ENCODE assay signal across 10 cellular contexts in the genomic region with DNA sequence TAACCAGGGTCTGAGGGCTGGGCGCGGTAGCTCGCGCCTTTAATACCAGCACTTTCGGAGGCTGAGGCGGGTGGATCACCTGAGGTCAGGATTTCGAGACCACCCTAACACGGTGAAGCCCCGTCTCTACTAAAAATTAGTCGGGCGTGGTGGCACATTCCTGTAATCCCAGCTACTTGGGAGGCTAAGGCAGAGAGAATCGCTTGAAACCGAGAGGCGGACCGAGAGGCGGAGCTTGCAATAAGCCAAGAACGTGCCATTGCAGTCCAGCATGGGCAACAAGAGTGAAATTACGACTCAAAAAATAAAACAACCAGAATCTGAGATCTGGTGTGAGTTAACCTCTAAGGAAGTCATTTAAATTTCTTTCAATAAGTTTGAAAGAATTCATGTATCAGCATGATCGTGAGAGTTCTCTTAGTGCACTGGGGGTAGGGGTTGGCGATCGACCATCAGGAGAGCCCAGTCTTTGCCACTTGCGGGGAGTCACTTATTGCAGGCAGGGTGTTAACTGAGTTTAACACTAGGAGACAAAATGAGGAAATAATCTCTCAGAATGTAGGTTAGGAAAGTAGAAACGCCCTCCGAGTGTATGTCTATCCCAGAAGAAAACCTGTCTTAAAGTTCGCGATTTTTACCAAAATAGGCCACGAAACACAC.
A peak's percentile ranks its signal among the peaks of the same experiment; 100 is the strongest.
DNase-seq lines count a peak whose midpoint lies in the region; ATAC-seq, FAIRE-seq and TF ChIP-seq lines count a peak whose summit lies in the region.
"Had no signal": no experiment of that assay in that cellular context is flagged by ENCODE, and none has a peak within 500 bp of the region (broad histone marks: within the 10 kb centered on the region; RNA-seq: fewer than 3 reads in every experiment).

No MANE protein-coding gene starts in this region.

- TF ChIP-seq POLR2A in endothelial cell of umbilical vein (IDR thresholded peaks at IDR 0.05; ENCODE audit: low read depth, low read length), result no peak

- ATAC-seq in T-cell (replicated peaks in 1 of 4) (no peak), HG02981 (IDR thresholded peaks at IDR 0.05; ENCODE audit: unreplicated experiment) (no peak)

- H3K27ac ChIP-seq in endothelial cell of umbilical vein (ENCODE audit: insufficient read depth, low read depth, low read length), result no peak overlapping the region
- H3K27ac ChIP-seq: left ventricle myocardium inferior, SJSA1 had no signal

- no peaks in the 10 kb centered on the region for H3K9me1 ChIP-seq in endothelial cell of umbilical vein (replicated peaks; ENCODE audit: control insufficient read depth, extremely low read depth, insufficient read depth, low read length)

- peaks cover 25 to 26% of the 10 kb centered on the region in 2 experiments for H3K27me3 ChIP-seq in endothelial cell of umbilical vein (ENCODE audit: control insufficient read depth in 2 of 2, insufficient read depth in 2 of 2, low read length in 2 of 2)
- H3K27me3 ChIP-seq: SJSA1 had no signal

- peak overlapping the region; percentile 58 for H3K4me2 ChIP-seq in endothelial cell of umbilical vein (ENCODE audit: insufficient read depth, low read length)

- no peak for FAIRE-seq in endothelial cell of umbilical vein (lab: Jason Lieb, UNC)

- DNase-seq in T-cell (no peak), endothelial cell of umbilical vein (ENCODE audit: low read depth, low spot score) (no peak), A172 (ENCODE audit: low spot score) (no peak), NCI-H82 treated with DMSO at 0.1 percent for 48 hours (lab: John Stamatoyannopoulos, UW; ENCODE audit: unreplicated experiment) (no peak)
- DNase-seq: left ventricle myocardium inferior, NCI-H226 had no signal

- H4K20me1 ChIP-seq in endothelial cell of umbilical vein (replicated peaks; ENCODE audit: control insufficient read depth, extremely low read depth, insufficient read depth, low read length), result no peaks in the 10 kb centered on the region

- H3K79me2 ChIP-seq in endothelial cell of umbilical vein (ENCODE audit: control insufficient read depth, insufficient read depth, low read length), result no peaks in the 10 kb centered on the region

- CTCF ChIA-PET in T-cell (lab: Charles Lee) (interaction anchor here in 1 of 2 donors (0.8 kb wide), 1 partner anchor 71 kb away, joined by 3 read pairs; no protein-coding TSS in a partner anchor), endothelial cell of umbilical vein (lab: Charles Lee) (interaction anchor here (0.9 to 2.2 kb wide), 4 partner anchors 8 to 160 kb away, joined by 3 to 7 read pairs (median 6); no protein-coding TSS in a partner anchor)

- H3K36me3 Mint-ChIP-seq in T-cell, result no peaks in the 10 kb centered on the region
- H3K36me3 Mint-ChIP-seq in nephron (ENCODE audit: low read depth), result no peaks in the 10 kb centered on the region

- no peak for TF ChIP-seq CTCF in GM12875 (IDR thresholded peaks at IDR 0.05; ENCODE audit: borderline replicate concordance, insufficient read depth, low read depth, low read length)
- no peak for TF ChIP-seq CTCF in endothelial cell of umbilical vein (IDR thresholded peaks at IDR 0.05; ENCODE audit: extremely low read depth in 1 of 2, insufficient read depth in 1 of 2, low read depth in 1 of 2, low read length in 2 of 2)
- no peak for TF ChIP-seq CTCF in nephron (IDR thresholded peaks at IDR 0.05; ENCODE audit: unreplicated experiment in 3 of 3)

- H3K4me3 Mint-ChIP-seq in T-cell (peak overlapping the region in 1 of 3 donors; percentile 14), nephron (peak overlapping the region; percentile 71 to 76 (median 73))

- POLR2A ChIA-PET in T-cell (lab: Charles Lee) (no interaction called here), endothelial cell of umbilical vein (lab: Charles Lee) (interaction anchor here (0.6 kb wide), 1 partner anchor 523 kb away, joined by 9 read pairs; no protein-coding TSS in a partner anchor)

- dilution Hi-C loops in endothelial cell of umbilical vein (cut with MboI; ENCODE audit: extremely low pct_ligation_motif_present, low sequenced_read_pairs), result no loop called here

- intact Hi-C loops in endothelial cell of umbilical vein (cut with micrococcal nuclease), result no loop called here

- peak overlapping the region; percentile 19 to 68 for H3K27ac Mint-ChIP-seq in T-cell
- no peak overlapping the region for H3K27ac Mint-ChIP-seq in nephron

- H3K9me3 ChIP-seq in endothelial cell of umbilical vein (replicated peaks; ENCODE audit: control insufficient read depth, insufficient read depth, low read length), result no peaks in the 10 kb centered on the region

- H3K4me1 Mint-ChIP-seq in T-cell (peaks cover 9 to 18% (median 11%) of the 10 kb centered on the region in 3 donors), nephron (peaks cover 18% of the 10 kb centered on the region)

- H3K9ac ChIP-seq in endothelial cell of umbilical vein (replicated peaks; ENCODE audit: extremely low read depth, insufficient read depth, low read length), result no peak overlapping the region

- H3K27me3 Mint-ChIP-seq in T-cell, result peaks cover 63 to 79% of the 10 kb centered on the region in 2 donors
- H3K27me3 Mint-ChIP-seq in nephron (ENCODE audit: low read depth), result peaks cover 96% of the 10 kb centered on the region

- H2AFZ ChIP-seq in endothelial cell of umbilical vein (ENCODE audit: low read depth, low read length), result no peak overlapping the region

- no TSS peak for BruUV-seq in endothelial cell of umbilical vein (replicated peaks; lab: Mats Ljungman, UMichigan)

- H3K4me3 ChIP-seq in GM12875 (ENCODE audit: low read depth, low read length) (peak overlapping the region; percentile 13), endothelial cell of umbilical vein (replicated peaks in 1 of 3; ENCODE audit: insufficient read depth in 1 of 3, low read depth in 1 of 3, low read length in 3 of 3) (peak overlapping the region in 2 of 3 experiments; percentile 17 to 20)
- H3K4me3 ChIP-seq: left ventricle myocardium inferior, SJSA1 had no signal

- no peaks in the 10 kb centered on the region for H3K4me1 ChIP-seq in endothelial cell of umbilical vein (ENCODE audit: control insufficient read depth, extremely low read depth, insufficient read depth, low read length)
- H3K4me1 ChIP-seq: left ventricle myocardium inferior, SJSA1 had no signal

- no peaks in the 10 kb centered on the region for H3K36me3 ChIP-seq in endothelial cell of umbilical vein (ENCODE audit: control insufficient read depth in 2 of 2, extremely low read depth in 1 of 2, insufficient read depth in 2 of 2, low read length in 2 of 2)
- H3K36me3 ChIP-seq: left ventricle myocardium inferior, SJSA1 had no signal

- H3K9me3 Mint-ChIP-seq in T-cell, result peaks cover 6 to 13% (median 6%) of the 10 kb centered on the region in 3 donors
- peaks cover 2% of the 10 kb centered on the region for H3K9me3 Mint-ChIP-seq in nephron

TF ChIP-seq in endothelial cell of umbilical vein, 7 proteins besides CTCF, POLR2A, EP300 and RAD21:
- TF ChIP-seq POLR2AphosphoS5 (IDR thresholded peaks at IDR 0.05; ENCODE audit: insufficient read depth, low read depth, low read length) (no peak), GATA2 (IDR thresholded peaks at IDR 0.05; ENCODE audit: insufficient read depth, insufficient read length, low read depth, low read length) (no peak), EZH2 (IDR thresholded peaks at IDR 0.05; ENCODE audit: borderline replicate concordance, low read depth, low read length, severe bottlenecking) (peak; percentile 6), MYC (IDR thresholded peaks at IDR 0.05; ENCODE audit: low read depth, low read length) (no peak)
- TF ChIP-seq, protein P1, sequence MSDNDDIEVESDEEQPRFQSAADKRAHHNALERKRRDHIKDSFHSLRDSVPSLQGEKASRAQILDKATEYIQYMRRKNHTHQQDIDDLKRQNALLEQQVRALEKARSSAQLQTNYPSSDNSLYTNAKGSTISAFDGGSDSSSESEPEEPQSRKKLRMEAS (IDR thresholded peaks at IDR 0.05; ENCODE audit: insufficient read depth, insufficient read length), result no peak

Comparison
In these comparisons a context has a peak if more than half of its experiments do, and no peak if none do; other contexts are left out.
1. H3K27ac Mint-ChIP-seq: peak in T-cell (2 of 2); none in nephron (0 of 3).